24 cellular contexts compared by ENCODE assay signal in genomic region chr13:42002066-42002465, GRCh38.
"Had no signal": no experiment of that assay in that cellular context is flagged by ENCODE, and none has a peak within 500 bp of the region (broad histone marks: within the 10 kb centered on the region; RNA-seq: fewer than 3 reads in every experiment).

No MANE protein-coding gene starts in this region.

- DNase-seq: activated CD4-positive, alpha-beta T cell treated with anti-CD3 and anti-CD28 coated beads, Interleukin-2, amount 10 ng/mL, durations not matched to agents 24 days and 14 days; activated CD8-positive, alpha-beta T cell treated with anti-CD3 and anti-CD28 coated beads, Interleukin-2, amount 10 ng/mL, durations not matched to agents 7 days and 5 days; activated gamma-delta T cell; aorta; colonic mucosa; dorsolateral prefrontal cortex; effector memory CD8-positive, alpha-beta T cell; esophagus squamous epithelium; head of caudate nucleus; mucosa of descending colon; naive B cell; retina; sigmoid colon; spleen; stimulated activated CD4-positive, alpha-beta T cell treated with anti-CD3 and anti-CD28 coated beads, Interleukin-4, amount 100 ng/mL, for 1 hour; stimulated activated naive CD8-positive, alpha-beta T cell treated with anti-CD3 and anti-CD28 coated beads, Interleukin-15, Interleukin-2, amounts not matched to agents 100 U/mL and 50 U/mL, for 24 hours had no signal

- H3K4me1 ChIP-seq: colonic mucosa, spleen, upper lobe of left lung had no signal

- H3K36me3 Mint-ChIP-seq: activated naive CD4-positive, alpha-beta T cell treated with anti-CD3 and anti-CD28 coated beads, Interleukin-2, amount 50 U/mL, for 72 hours; memory B cell; naive B cell had no signal

- H3K36me3 ChIP-seq: brain microvascular endothelial cell, colonic mucosa, esophagus squamous epithelium, gastroesophageal sphincter, sigmoid colon, spleen, upper lobe of left lung had no signal

- H3K27ac Mint-ChIP-seq: activated CD4-positive, alpha-beta T cell treated with anti-CD3 and anti-CD28 coated beads, Interleukin-2, amount 10 ng/mL, durations not matched to agents 24 days and 14 days; activated CD8-positive, alpha-beta T cell treated with anti-CD3 and anti-CD28 coated beads, Interleukin-2, amount 10 ng/mL, durations not matched to agents 7 days and 5 days; activated naive CD4-positive, alpha-beta T cell treated with anti-CD3 and anti-CD28 coated beads, Interleukin-2, amount 50 U/mL, for 72 hours; activated T-helper 1 cell treated with anti-CD3 and anti-CD28 coated beads, Interleukin-12 subunit alpha, Interleukin-12 subunit beta, Interleukin-2, Interleukin-4 antibody, amounts not matched to agents 30 ng/mL and 10 ng/mL and 1 ng/mL, durations not matched to agents 14 hours and 24 hours and 36 hours; effector memory CD8-positive, alpha-beta T cell; memory B cell; progenitor cell of endocrine pancreas had no signal

- H3K4me3 ChIP-seq: colonic mucosa, dorsolateral prefrontal cortex, esophagus squamous epithelium, gastroesophageal sphincter, mucosa of descending colon, sigmoid colon, spleen, upper lobe of left lung had no signal

- H3K9me3 Mint-ChIP-seq: activated T-helper 1 cell treated with anti-CD3 and anti-CD28 coated beads, Interleukin-12 subunit alpha, Interleukin-12 subunit beta, Interleukin-2, Interleukin-4 antibody, amounts not matched to agents 30 ng/mL and 10 ng/mL and 1 ng/mL, durations not matched to agents 14 hours and 24 hours and 36 hours; effector memory CD8-positive, alpha-beta T cell; memory B cell; naive B cell had no signal

- H3K4me1 Mint-ChIP-seq: activated CD4-positive, alpha-beta T cell treated with anti-CD3 and anti-CD28 coated beads, Interleukin-2, amount 10 ng/mL, durations not matched to agents 24 days and 14 days; memory B cell; naive B cell had no signal

- H3K9me3 ChIP-seq: colonic mucosa, esophagus squamous epithelium, gastroesophageal sphincter, mucosa of descending colon, sigmoid colon, spleen, upper lobe of left lung had no signal

- ATAC-seq: activated CD4-positive, CD25-positive, alpha-beta regulatory T cell treated with anti-CD3 and anti-CD28 coated beads, Interleukin-2, amount 50 U/mL, for 24 hours; activated CD8-positive, alpha-beta T cell treated with anti-CD3 and anti-CD28 coated beads, Interleukin-2, amount 10 ng/mL, durations not matched to agents 7 days and 5 days; activated naive CD4-positive, alpha-beta T cell treated with anti-CD3 and anti-CD28 coated beads, Interleukin-2, amount 50 U/mL, for 72 hours; effector memory CD8-positive, alpha-beta T cell; gastroesophageal sphincter; mucosa of descending colon; stimulated activated naive CD8-positive, alpha-beta T cell treated with anti-CD3 and anti-CD28 coated beads, Interleukin-15, Interleukin-2, amounts not matched to agents 100 U/mL and 50 U/mL, for 24 hours had no signal

- H3K27ac ChIP-seq: brain microvascular endothelial cell, colonic mucosa, dorsolateral prefrontal cortex, esophagus squamous epithelium, gastroesophageal sphincter, spleen, upper lobe of left lung had no signal

- H3K4me3 Mint-ChIP-seq: activated CD4-positive, alpha-beta T cell treated with anti-CD3 and anti-CD28 coated beads, Interleukin-2, amount 10 ng/mL, durations not matched to agents 24 days and 14 days; activated CD8-positive, alpha-beta T cell treated with anti-CD3 and anti-CD28 coated beads, Interleukin-2, amount 10 ng/mL, durations not matched to agents 7 days and 5 days; activated T-helper 1 cell treated with anti-CD3 and anti-CD28 coated beads, Interleukin-12 subunit alpha, Interleukin-12 subunit beta, Interleukin-2, Interleukin-4 antibody, amounts not matched to agents 30 ng/mL and 10 ng/mL and 1 ng/mL, durations not matched to agents 14 hours and 24 hours and 36 hours; effector memory CD8-positive, alpha-beta T cell; memory B cell; naive B cell had no signal

- H3K27me3 ChIP-seq: brain microvascular endothelial cell, colonic mucosa, gastroesophageal sphincter, sigmoid colon, spleen, upper lobe of left lung had no signal
